Comparison of ENCODE assay signal across 8 cellular contexts in genomic region chr16:67966549-67967182, GRCh38. TPM values are rescaled to one million over a fixed set of nuclear protein-coding genes. Genes with fewer than 3 reads are reported as not detected.
DNase-seq lines count a peak whose midpoint lies in the region; FAIRE-seq and TF ChIP-seq lines count a peak whose summit lies in the region.

No MANE protein-coding gene starts in this region.

- DNase-seq in AG04449 (ENCODE audit: low read depth, low spot score) (no peak), HT1080 (ENCODE audit: low read depth) (peak; percentile 41), adipocyte (ENCODE audit: low read depth) (peak; percentile 59), keratinocyte (ENCODE audit: low read depth, low spot score) (peak; percentile 85), transverse colon (no peak), HCEC 1CT (no peak), NCI-H2107 (lab: John Stamatoyannopoulos, UW) (no peak), GM19239 (ENCODE audit: insufficient read length, low spot score) (no peak)

- 47% methylated on average over 3 of the region's 3 CpGs; no CpG with 5 or more reads in 1 of the 2 donors for WGBS in transverse colon (ENCODE audit: low coverage in 1 of 2), 2 donors

- H3K27ac ChIP-seq in keratinocyte (ENCODE audit: control insufficient read depth, insufficient read depth, low read length) (peak overlapping the region; percentile 89), transverse colon (peak overlapping the region; percentile 49 to 95 (median 92))

- no peaks in the 10 kb centered on the region for H3K9me3 ChIP-seq in adipocyte (ENCODE audit: control insufficient read depth, low read length)
- H3K9me3 ChIP-seq in keratinocyte (ENCODE audit: control insufficient read depth, low read depth, low read length), result no peaks in the 10 kb centered on the region
- no peaks in the 10 kb centered on the region for H3K9me3 ChIP-seq in transverse colon

- POLR2A ChIA-PET in AG04449 (lab: Yijun Ruan, JAX), result interaction anchor here (0.6 to 1.1 kb wide), 4 partner anchors 23 to 271 kb away, joined by 4 read pairs; no protein-coding TSS in a partner anchor

- H4K20me1 ChIP-seq in keratinocyte (ENCODE audit: control insufficient read depth, extremely low read depth, insufficient read depth, low read length), result peaks cover 5% of the 10 kb centered on the region

- no peak for TF ChIP-seq CTCF in AG04449 (IDR thresholded peaks at IDR 0.05; ENCODE audit: insufficient read depth, low read length, missing control alignments)
- TF ChIP-seq CTCF in keratinocyte (optimal IDR thresholded peaks at IDR 0.05 in 1 of 3, IDR thresholded peaks at IDR 0.05 in 1 of 3, conservative IDR thresholded peaks at IDR 0.05 in 1 of 3; ENCODE audit: extremely low read depth in 1 of 3, insufficient read depth in 2 of 3, low read length in 3 of 3), result no peak
- TF ChIP-seq CTCF in transverse colon (IDR thresholded peaks at IDR 0.05), result no peak

- peak overlapping the region; percentile 83 for H3K4me2 ChIP-seq in keratinocyte (ENCODE audit: control insufficient read depth, extremely low read depth, insufficient read depth, low read depth, low read length)

- TF ChIP-seq POLR2A in transverse colon (IDR thresholded peaks at IDR 0.05), result no peak

- dilution Hi-C loops in keratinocyte (cut with MboI; ENCODE audit: extremely low pct_ligation_motif_present, low sequenced_read_pairs), result no loop called here

- H3K4me1 ChIP-seq in adipocyte (ENCODE audit: control insufficient read depth, insufficient read depth, low read length) (peaks cover 59% of the 10 kb centered on the region), keratinocyte (ENCODE audit: control insufficient read depth, extremely low read depth, insufficient read depth, low read length) (peaks cover 63% of the 10 kb centered on the region), transverse colon (peaks cover 15 to 45% (median 27%) of the 10 kb centered on the region in 4 donors)

- peaks cover 38% of the 10 kb centered on the region for H3K79me2 ChIP-seq in keratinocyte (ENCODE audit: control insufficient read depth, insufficient read depth, low read length)

- peak overlapping the region; percentile 97 for H3K4me3 ChIP-seq in AG04449 (ENCODE audit: low read depth, low read length)
- H3K4me3 ChIP-seq in adipocyte (ENCODE audit: low read length), result peak overlapping the region; percentile 92
- H3K4me3 ChIP-seq in keratinocyte (ENCODE audit: control insufficient read depth in 2 of 3, extremely low read depth in 1 of 3, insufficient read depth in 2 of 3, low read depth in 1 of 3, low read length in 3 of 3), result peak overlapping the region; percentile 64 to 91 (median 73)
- H3K4me3 ChIP-seq in transverse colon, result peak overlapping the region in 2 of 4 donors; percentile 71 to 81

- intact Hi-C loops in transverse colon (cut with DNase I; ENCODE audit: low total_unique reads), result no loop called here

- no peak overlapping the region for H2AFZ ChIP-seq in keratinocyte (ENCODE audit: control insufficient read depth, low read length)

- in situ Hi-C loops in transverse colon (cut with MboI; ENCODE audit: low pct_ligation_motif_present in 1 of 4, low pct_unique_long_range_greater_than_20kb in 1 of 4, low sequenced_read_pairs in 3 of 4), result no loop called here

- peak; percentile 69 for FAIRE-seq in keratinocyte (lab: Jason Lieb, UNC)
- FAIRE-seq in GM19239 (lab: Jason Lieb, UNC), result no peak

- H3K36me3 ChIP-seq in adipocyte (ENCODE audit: control insufficient read depth, insufficient read depth, low read length, severe bottlenecking) (peaks cover 13% of the 10 kb centered on the region), keratinocyte (ENCODE audit: control insufficient read depth in 2 of 2, extremely low read depth in 1 of 2, insufficient read depth in 2 of 2, low read length in 2 of 2) (peaks cover 2 to 30% of the 10 kb centered on the region in 2 experiments), transverse colon (no peaks in the 10 kb centered on the region)

- H3K9ac ChIP-seq in adipocyte (ENCODE audit: low read length) (peak overlapping the region; percentile 97), keratinocyte (ENCODE audit: control insufficient read depth, extremely low read depth, insufficient read depth, low read length) (peak overlapping the region; percentile 94)

- no peaks in the 10 kb centered on the region for H3K27me3 ChIP-seq in adipocyte (replicated peaks; ENCODE audit: control insufficient read depth, insufficient read depth, low read length)
- H3K27me3 ChIP-seq in keratinocyte (ENCODE audit: control insufficient read depth, extremely low read depth, insufficient read depth, low read length), result no peaks in the 10 kb centered on the region
- peaks cover 22% of the 10 kb centered on the region for H3K27me3 ChIP-seq in transverse colon

- CTCF ChIA-PET in AG04449 (lab: Yijun Ruan, JAX), result interaction anchor here (0.8 to 2.9 kb wide), 5 partner anchors 28 to 362 kb away, joined by 3 to 9 read pairs (median 3); no protein-coding TSS in a partner anchor

- peaks cover 4% of the 10 kb centered on the region for H3K9me1 ChIP-seq in keratinocyte (ENCODE audit: control insufficient read depth, extremely low read depth, insufficient read depth, low read length)

- no peak for TF ChIP-seq EP300 in transverse colon (IDR thresholded peaks at IDR 0.05; ENCODE audit: low read depth)

RNA-seq across cellular contexts. Expression of gene SLC12A4, which starts 1.8 kb away (rescaled TPM):
- total RNA-seq in HT1080 (2014; rRNA removed; shearing (Covaris generic)), result 17.3 and 21.5 TPM in 2 replicates
- 12.8 and 15.6 TPM in 2 replicates for polyA plus RNA-seq in HT1080 (2015; cell fraction: cytosol; rRNA removed)
- polyA plus RNA-seq in HT1080 (2015; cell fraction: nucleus; rRNA removed), result 77.7 and 93.2 TPM in 2 replicates
- 59.3 to 72.2 TPM (median 65.4 TPM) in 3 replicates for polyA plus RNA-seq in keratinocyte
- 15.4 TPM for polyA plus RNA-seq in keratinocyte (2011; ENCODE audit: low read depth)
- polyA plus RNA-seq in keratinocyte (2011; cell fraction: cytosol; rRNA removed), result 26.3 and 51.8 TPM in 2 replicates
- polyA plus RNA-seq in keratinocyte (2011; cell fraction: nucleus; rRNA removed), result 238 and 249 TPM in 2 replicates
- polyA plus RNA-seq in keratinocyte (2012; ENCODE audit: low replicate concordance), result 23.5 and 63.9 TPM in 2 replicates
- 89.8 to 274 TPM (median 108 TPM) in 3 replicates for polyA minus RNA-seq in keratinocyte
- 76.4 TPM for polyA minus RNA-seq in keratinocyte (2011; cell fraction: cytosol; rRNA and poly(A)+ RNA removed)
- polyA minus RNA-seq in keratinocyte (2011; cell fraction: nucleus; rRNA and poly(A)+ RNA removed), result 118 and 142 TPM in 2 replicates
- total RNA-seq in transverse colon, result 10 to 100 TPM; 18.1 to 46.4 (median 25.4) TPM

RNA-seq across cellular contexts. Expression of gene DPEP3, which starts 13.6 kb away (rescaled TPM):
- not detected in 2 replicates for total RNA-seq in HT1080 (2014; rRNA removed; shearing (Covaris generic))
- 0.06 TPM in 1 of 2 replicates, not detected in the other for polyA plus RNA-seq in HT1080 (2015; cell fraction: cytosol; rRNA removed)
- not detected in 2 replicates for polyA plus RNA-seq in HT1080 (2015; cell fraction: nucleus; rRNA removed)
- 0.04 TPM in 1 of 3 replicates, not detected in the others for polyA plus RNA-seq in keratinocyte
- not detected for polyA plus RNA-seq in keratinocyte (2011; ENCODE audit: low read depth)
- polyA plus RNA-seq in keratinocyte (2011; cell fraction: cytosol; rRNA removed), result not detected in 2 replicates
- not detected in 2 replicates for polyA plus RNA-seq in keratinocyte (2011; cell fraction: nucleus; rRNA removed)
- polyA plus RNA-seq in keratinocyte (2012; ENCODE audit: low replicate concordance), result not detected in 2 replicates
- not detected in 3 replicates for polyA minus RNA-seq in keratinocyte
- not detected for polyA minus RNA-seq in keratinocyte (2011; cell fraction: cytosol; rRNA and poly(A)+ RNA removed)
- polyA minus RNA-seq in keratinocyte (2011; cell fraction: nucleus; rRNA and poly(A)+ RNA removed), result not detected in 2 replicates
- total RNA-seq in transverse colon, result not detected

RNA-seq across cellular contexts. Expression of gene LCAT, which starts 22.7 kb away (rescaled TPM):
- total RNA-seq in HT1080 (2014; rRNA removed; shearing (Covaris generic)), result 3.3 and 3.5 TPM in 2 replicates
- polyA plus RNA-seq in HT1080 (2015; cell fraction: cytosol; rRNA removed), result 2.7 and 3.6 TPM in 2 replicates
- polyA plus RNA-seq in HT1080 (2015; cell fraction: nucleus; rRNA removed), result 44.3 and 44.6 TPM in 2 replicates
- polyA plus RNA-seq in keratinocyte, result 6.5 to 11.6 TPM (median 10.5 TPM) in 3 replicates
- 4.2 TPM for polyA plus RNA-seq in keratinocyte (2011; ENCODE audit: low read depth)
- 2.1 and 3.0 TPM in 2 replicates for polyA plus RNA-seq in keratinocyte (2011; cell fraction: cytosol; rRNA removed)
- 35.7 and 48.0 TPM in 2 replicates for polyA plus RNA-seq in keratinocyte (2011; cell fraction: nucleus; rRNA removed)
- polyA plus RNA-seq in keratinocyte (2012; ENCODE audit: low replicate concordance), result 10.6 and 14.2 TPM in 2 replicates
- polyA minus RNA-seq in keratinocyte, result 6.0 to 16.2 TPM (median 9.5 TPM) in 3 replicates
- polyA minus RNA-seq in keratinocyte (2011; cell fraction: cytosol; rRNA and poly(A)+ RNA removed), result 7.1 TPM
- 10.6 and 10.7 TPM in 2 replicates for polyA minus RNA-seq in keratinocyte (2011; cell fraction: nucleus; rRNA and poly(A)+ RNA removed)
- total RNA-seq in transverse colon, result 10 to 100 TPM in 1 of 4 donors, 1 to 10 TPM in 3; 2.2 to 30.7 (median 4.2) TPM

RNA-seq across cellular contexts. Expression of gene PSMB10, which starts 30.0 kb away (rescaled TPM):
- 62.2 and 72.3 TPM in 2 replicates for total RNA-seq in HT1080 (2014; rRNA removed; shearing (Covaris generic))
- polyA plus RNA-seq in HT1080 (2015; cell fraction: cytosol; rRNA removed), result 25.5 and 35.6 TPM in 2 replicates
- polyA plus RNA-seq in HT1080 (2015; cell fraction: nucleus; rRNA removed), result 12.7 and 14.1 TPM in 2 replicates
- polyA plus RNA-seq in keratinocyte, result 9.3 to 19.7 TPM (median 11.1 TPM) in 3 replicates
- polyA plus RNA-seq in keratinocyte (2011; ENCODE audit: low read depth), result 3.0 TPM
- 5.1 and 17.8 TPM in 2 replicates for polyA plus RNA-seq in keratinocyte (2011; cell fraction: cytosol; rRNA removed)
- 6.2 and 8.4 TPM in 2 replicates for polyA plus RNA-seq in keratinocyte (2011; cell fraction: nucleus; rRNA removed)
- polyA plus RNA-seq in keratinocyte (2012; ENCODE audit: low replicate concordance), result 17.5 and 40.2 TPM in 2 replicates
- 6.0 to 8.4 TPM (median 6.8 TPM) in 3 replicates for polyA minus RNA-seq in keratinocyte
- 26.1 TPM for polyA minus RNA-seq in keratinocyte (2011; cell fraction: cytosol; rRNA and poly(A)+ RNA removed)
- 5.0 and 6.3 TPM in 2 replicates for polyA minus RNA-seq in keratinocyte (2011; cell fraction: nucleus; rRNA and poly(A)+ RNA removed)
- 100 to 1,000 TPM in 1 of 4 donors, 10 to 100 TPM in 3; 65.6 to 100 (median 68.6) TPM for total RNA-seq in transverse colon

RNA-seq across cellular contexts. Expression of gene DPEP2, which starts 32.6 kb away (rescaled TPM):
- not detected in 2 replicates for total RNA-seq in HT1080 (2014; rRNA removed; shearing (Covaris generic))
- polyA plus RNA-seq in HT1080 (2015; cell fraction: cytosol; rRNA removed), result not detected in 2 replicates
- polyA plus RNA-seq in HT1080 (2015; cell fraction: nucleus; rRNA removed), result not detected in 2 replicates
- 0.04 to 0.12 TPM in 2 of 3 replicates, not detected in the other for polyA plus RNA-seq in keratinocyte
- polyA plus RNA-seq in keratinocyte (2011; ENCODE audit: low read depth), result not detected
- polyA plus RNA-seq in keratinocyte (2011; cell fraction: cytosol; rRNA removed), result 0.17 TPM in 1 of 2 replicates, not detected in the other
- polyA plus RNA-seq in keratinocyte (2011; cell fraction: nucleus; rRNA removed), result not detected in 2 replicates
- 0.09 TPM in 1 of 2 replicates, not detected in the other for polyA plus RNA-seq in keratinocyte (2012; ENCODE audit: low replicate concordance)
- polyA minus RNA-seq in keratinocyte, result not detected in 3 replicates
- not detected for polyA minus RNA-seq in keratinocyte (2011; cell fraction: cytosol; rRNA and poly(A)+ RNA removed)
- not detected in 2 replicates for polyA minus RNA-seq in keratinocyte (2011; cell fraction: nucleus; rRNA and poly(A)+ RNA removed)
- 1 to 10 TPM; 1.5 to 4.4 (median 1.5) TPM for total RNA-seq in transverse colon

Comparison
In these comparisons a context has a peak if more than half of its experiments do, and no peak if none do; other contexts are left out.
1. DNase-seq: peak in HT1080 (single experiment), adipocyte (single experiment) and keratinocyte (single experiment); none in AG04449 (single experiment), transverse colon (single experiment), HCEC 1CT (single experiment), NCI-H2107 (single experiment) and GM19239 (single experiment).